ENCODE assay signal across 8 cellular contexts in the genomic region with DNA sequence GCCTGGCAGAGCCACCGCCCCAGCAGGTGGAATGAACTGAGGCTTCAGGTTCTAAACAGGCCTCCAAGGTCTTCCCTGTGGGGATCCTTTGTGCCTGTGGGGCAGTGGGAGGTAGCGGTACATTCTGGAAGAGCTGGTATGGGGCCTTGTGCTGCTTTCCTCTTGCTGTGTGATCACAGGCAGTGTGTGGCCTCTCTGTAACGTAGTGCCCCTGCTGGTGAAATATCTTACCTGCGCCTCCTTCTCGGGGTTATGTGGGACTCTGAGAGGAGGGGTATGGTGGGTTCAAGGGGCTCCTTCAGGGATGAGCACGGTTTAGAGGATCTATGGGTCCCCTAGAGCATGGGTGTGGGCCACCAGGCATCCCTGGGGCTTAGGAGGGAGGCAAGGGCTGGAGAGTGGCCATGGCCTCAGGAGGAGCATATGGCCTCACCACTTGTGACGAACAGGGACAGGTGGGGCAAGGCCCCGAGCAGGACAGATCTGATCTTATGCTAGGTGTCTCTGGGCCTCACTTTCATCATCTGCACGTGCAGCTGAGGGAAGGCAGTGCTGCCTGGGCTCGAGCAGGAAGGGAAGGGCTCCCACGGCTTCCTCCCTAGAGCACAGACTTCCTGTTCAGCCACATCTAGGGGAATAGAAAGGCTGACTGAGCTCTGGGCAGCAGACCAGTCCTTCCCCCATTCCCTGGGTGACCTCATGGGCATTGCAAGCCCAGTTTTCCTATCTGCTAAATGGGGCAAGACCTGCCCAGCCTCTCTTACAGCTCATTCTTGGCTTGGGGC. TPM values are rescaled to one million over a fixed set of nuclear protein-coding genes. Genes with fewer than 3 reads are reported as not detected.
A peak's percentile ranks its signal among the peaks of the same experiment; 100 is the strongest.
DNase-seq lines count a peak whose midpoint lies in the region; ATAC-seq, FAIRE-seq and TF ChIP-seq lines count a peak whose summit lies in the region.

No MANE protein-coding gene starts in this region.

- H3K27ac ChIP-seq in 22Rv1: no peak overlapping the region
- no peak overlapping the region for H3K27ac ChIP-seq in H9 (ENCODE audit: insufficient read length, low read depth, low read length)
- no peak overlapping the region for H3K27ac ChIP-seq in brain microvascular endothelial cell
- H3K27ac ChIP-seq in keratinocyte (ENCODE audit: control insufficient read depth, insufficient read depth, low read length): no peak overlapping the region

- H3K4me1 ChIP-seq in H9 (ENCODE audit: insufficient read depth, low read length): no peaks in the 10 kb centered on the region; the same call in 1 of the 2 replicates
- peaks cover 39% of the 10 kb centered on the region for H3K4me1 ChIP-seq in keratinocyte (ENCODE audit: control insufficient read depth, extremely low read depth, insufficient read depth, low read length)

- dilution Hi-C loops in keratinocyte (cut with MboI; ENCODE audit: extremely low pct_ligation_motif_present, low sequenced_read_pairs): no loop called here

- no CpG with 5 or more reads among the region's 11 CpGs for WGBS in H9 (ENCODE audit: extremely low coverage, insufficient read length, low lambda C conversion rate)

- H3K4me3 Mint-ChIP-seq in H9: no peak overlapping the region
- peak overlapping the region; percentile 92 for H3K4me3 Mint-ChIP-seq in T-helper 17 cell

- H3K4me3 ChIP-seq in brain microvascular endothelial cell (ENCODE audit: low read depth, low read length): no peak overlapping the region
- no peak overlapping the region for H3K4me3 ChIP-seq in keratinocyte (ENCODE audit: control insufficient read depth in 2 of 3, extremely low read depth in 1 of 3, insufficient read depth in 2 of 3, low read depth in 1 of 3, low read length in 3 of 3)

- DNase-seq in H9 (peak; percentile 84), T-helper 17 cell (peak in 1 of 3 donors; percentile 24), brain microvascular endothelial cell (no peak), keratinocyte (ENCODE audit: low read depth, low spot score) (no peak), SK-N-DZ (ENCODE audit: low spot score) (no peak)
- peak; percentile 15 to 16 for DNase-seq in stimulated activated CD8-positive, alpha-beta memory T cell treated with anti-CD3 and anti-CD28 coated beads, Interleukin-7, amount 100 ng/mL, for 4 hours (ENCODE audit: low read depth in 2 of 2)

- FAIRE-seq in keratinocyte (lab: Jason Lieb, UNC): peak; percentile 69

- no peak overlapping the region for H2BK20ac ChIP-seq in H9 (ENCODE audit: low read depth, low read length, poor library complexity, severe bottlenecking)

- no peak overlapping the region for H4K5ac ChIP-seq in H9 (ENCODE audit: insufficient read length, low read depth, low read length)

- H3K56ac ChIP-seq in H9 (ENCODE audit: insufficient read length, low read depth, low read length): no peak overlapping the region

- H3K27ac Mint-ChIP-seq in H9 (peak overlapping the region in 1 of 3 experiments; percentile 59; a peak in 1 of 7 replicates), T-helper 17 cell (peak overlapping the region; percentile 83)

- no peak overlapping the region for H3K9ac ChIP-seq in H9 (ENCODE audit: extremely low read depth, insufficient read length, low read length)
- H3K9ac ChIP-seq in keratinocyte (ENCODE audit: control insufficient read depth, extremely low read depth, insufficient read depth, low read length): no peak overlapping the region

- H2BK15ac ChIP-seq in H9 (ENCODE audit: low read depth, low read length): no peak overlapping the region

- no peak overlapping the region for H3K14ac ChIP-seq in H9 (ENCODE audit: insufficient read depth, low read length)

- no peaks in the 10 kb centered on the region for H3K9me3 Mint-ChIP-seq in H9

- H3K18ac ChIP-seq in H9 (ENCODE audit: insufficient read length, low read depth, low read length): no peak overlapping the region

- no peak overlapping the region for H4K91ac ChIP-seq in H9 (ENCODE audit: insufficient read length, low read depth, low read length)

- H3K23ac ChIP-seq in H9 (ENCODE audit: insufficient read length, low read depth, low read length): no peak overlapping the region

- no peaks in the 10 kb centered on the region for H3K9me3 ChIP-seq in H9 (ENCODE audit: control insufficient read depth, low read depth, low read length)
- no peaks in the 10 kb centered on the region for H3K9me3 ChIP-seq in T-helper 17 cell (ENCODE audit: control insufficient read depth, low read length, poor library complexity, severe bottlenecking)
- no peaks in the 10 kb centered on the region for H3K9me3 ChIP-seq in keratinocyte (ENCODE audit: control insufficient read depth, low read depth, low read length)

- H3K27me3 Mint-ChIP-seq in H9 (ENCODE audit: low read depth) (peaks cover 42% of the 10 kb centered on the region), T-helper 17 cell (no peaks in the 10 kb centered on the region)

- no peak overlapping the region for H2BK120ac ChIP-seq in H9 (ENCODE audit: low read depth, low read length, poor library complexity, severe bottlenecking)

- H3K23me2 ChIP-seq in H9 (ENCODE audit: insufficient read length, low read depth, low read length, poor library complexity, severe bottlenecking): peaks cover 8% of the 10 kb centered on the region

- H3K4me1 Mint-ChIP-seq in H9 (peaks cover 14 to 17% of the 10 kb centered on the region in 2 experiments), T-helper 17 cell (peaks cover 49% of the 10 kb centered on the region)

- H3K36me3 ChIP-seq in brain microvascular endothelial cell (replicated peaks): no peaks in the 10 kb centered on the region
- H3K36me3 ChIP-seq in keratinocyte (ENCODE audit: control insufficient read depth in 2 of 2, extremely low read depth in 1 of 2, insufficient read depth in 2 of 2, low read length in 2 of 2): peaks cover 0 to under 1% of the 10 kb centered on the region in 2 experiments

- peak; percentile 30 for ATAC-seq in T-helper 17 cell
- ATAC-seq in GM18870 (IDR thresholded peaks at IDR 0.05; ENCODE audit: unreplicated experiment): no peak

- no peak overlapping the region for H3T11ph ChIP-seq in H9 (ENCODE audit: low read length)

- no peak overlapping the region for H2BK12ac ChIP-seq in H9 (ENCODE audit: insufficient read length, low read depth, low read length)

- in situ Hi-C loops in brain microvascular endothelial cell (cut with HindIII; ENCODE audit: low pct_ligation_motif_present, low sequenced_read_pairs): no loop called here

- peaks cover 4% of the 10 kb centered on the region; the same call in 1 of the 2 replicates for H3K27me3 ChIP-seq in H9 (ENCODE audit: insufficient read depth, low read length)
- H3K27me3 ChIP-seq in brain microvascular endothelial cell (replicated peaks): no peaks in the 10 kb centered on the region
- H3K27me3 ChIP-seq in keratinocyte (ENCODE audit: control insufficient read depth, extremely low read depth, insufficient read depth, low read length): no peaks in the 10 kb centered on the region

- no peak overlapping the region for H2BK5ac ChIP-seq in H9 (ENCODE audit: insufficient read length, low read length)

- H3K36me3 Mint-ChIP-seq in H9 (ENCODE audit: insufficient read depth in 1 of 3, low read depth in 3 of 3): no peaks in the 10 kb centered on the region; a peak in 1 of 7 replicates
- H3K36me3 Mint-ChIP-seq in T-helper 17 cell (ENCODE audit: low read depth): no peaks in the 10 kb centered on the region

- H4K20me1 ChIP-seq in H9 (ENCODE audit: control insufficient read depth, insufficient read depth, insufficient read length) (no peaks in the 10 kb centered on the region), keratinocyte (ENCODE audit: control insufficient read depth, extremely low read depth, insufficient read depth, low read length) (no peaks in the 10 kb centered on the region)

- H2AFZ ChIP-seq in H9 (ENCODE audit: low read length): no peak overlapping the region
- no peak overlapping the region for H2AFZ ChIP-seq in keratinocyte (ENCODE audit: control insufficient read depth, low read length)

- H3K4me2 ChIP-seq in H9 (ENCODE audit: insufficient read depth, insufficient read length, low read length) (no peak overlapping the region), keratinocyte (ENCODE audit: control insufficient read depth, extremely low read depth, insufficient read depth, low read depth, low read length) (no peak overlapping the region)

- H2AK5ac ChIP-seq in H9 (ENCODE audit: insufficient read length, low read length): no peak overlapping the region

- H3K4ac ChIP-seq in H9 (ENCODE audit: low read depth, low read length): no peak overlapping the region

- H3K9me1 ChIP-seq in keratinocyte (ENCODE audit: control insufficient read depth, extremely low read depth, insufficient read depth, low read length): no peaks in the 10 kb centered on the region

- H3K79me1 ChIP-seq in H9 (ENCODE audit: insufficient read depth, low read depth, low read length, poor library complexity, severe bottlenecking): no peaks in the 10 kb centered on the region

- no peak overlapping the region for H4K8ac ChIP-seq in H9 (replicated peaks; ENCODE audit: insufficient read length, low read depth, low read length)

- TF ChIP-seq CTCF in 22Rv1 (IDR thresholded peaks at IDR 0.05): peak; percentile 54
- TF ChIP-seq CTCF in H9 (conservative IDR thresholded peaks at IDR 0.05): peak; percentile 72
- peak; percentile 52 for TF ChIP-seq CTCF in brain microvascular endothelial cell (IDR thresholded peaks at IDR 0.05; ENCODE audit: low read depth, low read length, missing control alignments)
- TF ChIP-seq CTCF in keratinocyte (optimal IDR thresholded peaks at IDR 0.05 in 1 of 3, IDR thresholded peaks at IDR 0.05 in 1 of 3, conservative IDR thresholded peaks at IDR 0.05 in 1 of 3; ENCODE audit: extremely low read depth in 1 of 3, insufficient read depth in 2 of 3, low read length in 3 of 3): peak in 2 of 3 experiments; percentile 49 to 54

- H3K79me2 ChIP-seq in H9 (ENCODE audit: insufficient read depth, low read length): no peaks in the 10 kb centered on the region
- H3K79me2 ChIP-seq in keratinocyte (ENCODE audit: control insufficient read depth, insufficient read depth, low read length): peaks cover 6% of the 10 kb centered on the region

RNA-seq across cellular contexts. Expression of gene ALS2CL, which starts 1.9 kb away (rescaled TPM):
- total RNA-seq in H9 (2021) (4.9 and 5.0 TPM in 2 replicates), T-helper 17 cell (10 to 100 TPM; 21.1 to 38.4 TPM)
- 35.0 to 76.9 TPM (median 40.9 TPM) in 3 replicates for polyA plus RNA-seq in keratinocyte
- 44.6 TPM for polyA plus RNA-seq in keratinocyte (2011; ENCODE audit: low read depth)
- 15.1 and 21.9 TPM in 2 replicates for polyA plus RNA-seq in keratinocyte (2011; cell fraction: cytosol; rRNA removed)
- 222 and 277 TPM in 2 replicates for polyA plus RNA-seq in keratinocyte (2011; cell fraction: nucleus; rRNA removed)
- 39.5 and 130 TPM in 2 replicates for polyA plus RNA-seq in keratinocyte (2012; ENCODE audit: low replicate concordance)
- polyA minus RNA-seq in keratinocyte: 55.6 to 64.3 TPM (median 63.2 TPM) in 3 replicates
- 32.0 TPM for polyA minus RNA-seq in keratinocyte (2011; cell fraction: cytosol; rRNA and poly(A)+ RNA removed)
- polyA minus RNA-seq in keratinocyte (2011; cell fraction: nucleus; rRNA and poly(A)+ RNA removed): 88.7 and 90.1 TPM in 2 replicates
- polyA plus RNA-seq in SK-N-DZ (2014; cell fraction: cytosol; rRNA removed): 2.3 and 5.6 TPM in 2 replicates
- 12.3 and 14.3 TPM in 2 replicates for polyA plus RNA-seq in SK-N-DZ (2014; cell fraction: nucleus; rRNA removed)

RNA-seq across cellular contexts. Expression of gene TMIE, which starts 5.8 kb away (rescaled TPM):
- total RNA-seq in H9 (2021) (0.63 and 0.66 TPM in 2 replicates), T-helper 17 cell (1 to 10 TPM in 1 of 2 donors, under 1 TPM in 1; 0.86 to 1.3 TPM)
- 0.04 to 0.07 TPM in 2 of 3 replicates, not detected in the other for polyA plus RNA-seq in keratinocyte
- polyA plus RNA-seq in keratinocyte (2011; ENCODE audit: low read depth): 0.41 TPM
- polyA plus RNA-seq in keratinocyte (2011; cell fraction: cytosol; rRNA removed): 0.04 TPM in 1 of 2 replicates, not detected in the other
- 0.19 TPM in 1 of 2 replicates, not detected in the other for polyA plus RNA-seq in keratinocyte (2011; cell fraction: nucleus; rRNA removed)
- 0.25 TPM in 1 of 2 replicates, not detected in the other for polyA plus RNA-seq in keratinocyte (2012; ENCODE audit: low replicate concordance)
- polyA minus RNA-seq in keratinocyte: 0.10 TPM in 1 of 3 replicates, not detected in the others
- not detected for polyA minus RNA-seq in keratinocyte (2011; cell fraction: cytosol; rRNA and poly(A)+ RNA removed)
- not detected in 2 replicates for polyA minus RNA-seq in keratinocyte (2011; cell fraction: nucleus; rRNA and poly(A)+ RNA removed)
- polyA plus RNA-seq in SK-N-DZ (2014; cell fraction: cytosol; rRNA removed): not detected in 2 replicates
- not detected in 2 replicates for polyA plus RNA-seq in SK-N-DZ (2014; cell fraction: nucleus; rRNA removed)

RNA-seq across cellular contexts. Expression of gene PRSS50, which starts 22.3 kb away (rescaled TPM):
- total RNA-seq in H9 (2021): 0.24 and 0.59 TPM in 2 replicates
- total RNA-seq in T-helper 17 cell: not detected
- not detected in 3 replicates for polyA plus RNA-seq in keratinocyte
- polyA plus RNA-seq in keratinocyte (2011; ENCODE audit: low read depth): not detected
- polyA plus RNA-seq in keratinocyte (2011; cell fraction: cytosol; rRNA removed): not detected in 2 replicates
- polyA plus RNA-seq in keratinocyte (2011; cell fraction: nucleus; rRNA removed): not detected in 2 replicates
- polyA plus RNA-seq in keratinocyte (2012; ENCODE audit: low replicate concordance): not detected in 2 replicates
- not detected in 3 replicates for polyA minus RNA-seq in keratinocyte
- polyA minus RNA-seq in keratinocyte (2011; cell fraction: cytosol; rRNA and poly(A)+ RNA removed): not detected
- not detected in 2 replicates for polyA minus RNA-seq in keratinocyte (2011; cell fraction: nucleus; rRNA and poly(A)+ RNA removed)
- polyA plus RNA-seq in SK-N-DZ (2014; cell fraction: cytosol; rRNA removed): not detected in 2 replicates
- 1.3 and 2.8 TPM in 2 replicates for polyA plus RNA-seq in SK-N-DZ (2014; cell fraction: nucleus; rRNA removed)

Comparison
In these comparisons a context has a peak if more than half of its experiments do, and no peak if none do; other contexts are left out.
1. DNase-seq: peak in H9 (single experiment) and stimulated activated CD8-positive, alpha-beta memory T cell treated with anti-CD3 and anti-CD28 coated beads, Interleukin-7, amount 100 ng/mL, for 4 hours (2 of 2); none in brain microvascular endothelial cell (single experiment), keratinocyte (single experiment) and SK-N-DZ (single experiment).
2. Peak in every context shown above with its lines, with median percentiles within 50 percentile points of each other: CTCF ChIP-seq.